33 cellular contexts compared by ENCODE assay signal in the genomic region with DNA sequence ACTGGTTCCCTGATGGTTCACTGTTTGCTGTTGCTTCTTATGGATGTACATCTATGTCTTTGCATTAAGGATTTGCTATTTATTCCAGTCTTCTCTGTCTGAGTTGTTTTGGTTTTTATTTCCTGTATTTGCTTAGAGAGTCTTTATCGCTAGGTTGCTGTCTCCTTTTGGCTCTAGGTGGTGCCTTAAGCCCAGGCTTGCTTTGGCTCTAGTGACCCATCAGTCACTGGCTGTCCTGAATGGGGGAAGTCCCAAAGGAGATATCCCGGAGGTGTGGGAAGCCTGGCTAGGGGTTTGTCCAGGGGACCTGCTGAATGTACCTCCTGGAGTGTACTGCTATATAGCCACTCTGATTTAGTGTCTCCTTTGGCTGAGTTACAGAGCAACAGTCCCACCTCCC. TPM values are rescaled to one million over a fixed set of nuclear protein-coding genes. Genes with fewer than 3 reads are reported as not detected.
"Had no signal": no experiment of that assay in that cellular context is flagged by ENCODE, and none has a peak within 500 bp of the region (broad histone marks: within the 10 kb centered on the region; RNA-seq: fewer than 3 reads in every experiment).

No MANE protein-coding gene starts in this region.

- H3K27ac Mint-ChIP-seq: immature natural killer cell; naive thymus-derived CD4-positive, alpha-beta T cell; natural killer cell treated with Interleukin-12 subunit alpha and Interleukin-12 subunit beta and Interleukin-15 and Interleukin-18, amount 100 ng/mL, for 72 hours; stimulated activated effector memory CD8-positive, alpha-beta T cell treated with anti-CD3 and anti-CD28 coated beads, Interleukin-12 subunit alpha, Interleukin-12 subunit beta, amount 100 ng/mL, for 72 hours; stimulated activated naive CD8-positive, alpha-beta T cell treated with anti-CD3 and anti-CD28 coated beads, Interleukin-15, Interleukin-2, amounts not matched to agents 100 ng/mL and 50 ng/mL, for 24 hours; type B pancreatic cell had no signal

- H3K27me3 ChIP-seq: left lung, pancreas, suprapubic skin, tibial artery, vagina had no signal

- H3K27me3 Mint-ChIP-seq: type B pancreatic cell had no signal

- DNase-seq: hippocampal formation; immature natural killer cell; kidney; left colon; left lung; midbrain; mucosa of descending colon; naive thymus-derived CD4-positive, alpha-beta T cell; nucleus accumbens; pancreas; retina; right cardiac atrium; small intestine; spleen; stimulated activated CD4-positive, alpha-beta T cell treated with anti-CD3 and anti-CD28 coated beads, Interleukin-4, amount 100 ng/mL, for 24 hours; stimulated activated naive CD4-positive, alpha-beta T cell; tibial artery had no signal

- H3K4me1 Mint-ChIP-seq: immature natural killer cell; neural crest cell; stimulated activated effector memory CD8-positive, alpha-beta T cell treated with anti-CD3 and anti-CD28 coated beads, Interleukin-12 subunit alpha, Interleukin-12 subunit beta, amount 100 ng/mL, for 72 hours had no signal

- H3K36me3 Mint-ChIP-seq: immature natural killer cell; naive thymus-derived CD4-positive, alpha-beta T cell; natural killer cell treated with Interleukin-12 subunit alpha and Interleukin-12 subunit beta and Interleukin-15 and Interleukin-18, amount 100 ng/mL, for 72 hours; stimulated activated effector memory CD8-positive, alpha-beta T cell treated with anti-CD3 and anti-CD28 coated beads, Interleukin-12 subunit alpha, Interleukin-12 subunit beta, amount 100 ng/mL, for 72 hours; type B pancreatic cell had no signal

- H3K9me3 ChIP-seq: left lung, mucosa of descending colon, pancreas, prostate gland, spleen, suprapubic skin, thoracic aorta, tibial artery, vagina had no signal

- H3K27ac ChIP-seq: left lung, pancreas, prostate gland, spleen, suprapubic skin, thoracic aorta, tibial artery, vagina had no signal

- H3K9me3 Mint-ChIP-seq: neural crest cell; stimulated activated effector memory CD8-positive, alpha-beta T cell treated with anti-CD3 and anti-CD28 coated beads, Interleukin-12 subunit alpha, Interleukin-12 subunit beta, amount 100 ng/mL, for 72 hours; stimulated activated naive CD8-positive, alpha-beta T cell treated with anti-CD3 and anti-CD28 coated beads, Interleukin-15, Interleukin-2, amounts not matched to agents 100 ng/mL and 50 ng/mL, for 24 hours; type B pancreatic cell had no signal

- ATAC-seq: left colon; left lung; mucosa of descending colon; naive thymus-derived CD4-positive, alpha-beta T cell; natural killer cell treated with Interleukin-12 subunit alpha and Interleukin-12 subunit beta and Interleukin-15 and Interleukin-18, amount 100 ng/mL, for 72 hours; pancreas; right cardiac atrium; sciatic nerve; stimulated activated effector memory CD8-positive, alpha-beta T cell treated with anti-CD3 and anti-CD28 coated beads, Interleukin-12 subunit alpha, Interleukin-12 subunit beta, amount 100 ng/mL, for 72 hours had no signal

- H3K4me3 ChIP-seq: left lung, lung, mucosa of descending colon, pancreas, prostate gland, spleen, suprapubic skin, thoracic aorta, tibial artery, vagina had no signal

- H3K36me3 ChIP-seq: left lung, pancreas, prostate gland, spleen, suprapubic skin, thoracic aorta, tibial artery, vagina had no signal

- H3K4me1 ChIP-seq: left lung, prostate gland, spleen, suprapubic skin, tibial artery, vagina had no signal

- H3K4me3 Mint-ChIP-seq: immature natural killer cell; naive thymus-derived CD4-positive, alpha-beta T cell; natural killer cell treated with Interleukin-12 subunit alpha and Interleukin-12 subunit beta and Interleukin-15 and Interleukin-18, amount 100 ng/mL, for 72 hours; neural crest cell; stimulated activated effector memory CD8-positive, alpha-beta T cell treated with anti-CD3 and anti-CD28 coated beads, Interleukin-12 subunit alpha, Interleukin-12 subunit beta, amount 100 ng/mL, for 72 hours; stimulated activated naive CD8-positive, alpha-beta T cell treated with anti-CD3 and anti-CD28 coated beads, Interleukin-15, Interleukin-2, amounts not matched to agents 100 ng/mL and 50 ng/mL, for 24 hours; type B pancreatic cell had no signal

RNA-seq across cellular contexts. Expression of a gene that starts 53.4 kb away (rescaled TPM):
- total RNA-seq: kidney; left colon; left lung; lower leg skin; lung; mesenteric fat pad; mucosa of descending colon; myocyte; naive thymus-derived CD4-positive, alpha-beta T cell; natural killer cell treated with Interleukin-12 subunit alpha and Interleukin-12 subunit beta and Interleukin-15 and Interleukin-18, amount 100 ng/mL, for 72 hours; neural crest cell; osteoblast; pancreas; prostate gland; right cardiac atrium; sciatic nerve; spleen; subcutaneous adipose tissue; suprapubic skin; thoracic aorta; vagina had no signal
